Comparison of ENCODE assay signal across 20 cellular contexts in genomic region chr5:131194725-131195124, GRCh38.
"Had no signal": no experiment of that assay in that cellular context is flagged by ENCODE, and none has a peak within 500 bp of the region (broad histone marks: within the 10 kb centered on the region; RNA-seq: fewer than 3 reads in every experiment).

No MANE protein-coding gene starts in this region.

- H3K4me1 Mint-ChIP-seq: stimulated activated memory B cell treated with anti-CD40 and anti-IgM and Interleukin-4, amounts not matched to agents 10 μg/mL and 1 μg/mL and 100 μg/mL, for 72 hours had no signal

- H3K36me3 Mint-ChIP-seq: natural killer cell treated with Interleukin-12 subunit alpha and Interleukin-12 subunit beta and Interleukin-15 and Interleukin-18, amount 100 ng/mL, for 72 hours had no signal

- H3K4me1 ChIP-seq: foreskin keratinocyte, pancreas, spleen, testis, tibial nerve had no signal

- H3K4me3 ChIP-seq: hepatocyte, pancreas, spleen, testis, tibial nerve had no signal

- FAIRE-seq: endothelial cell of umbilical vein, pancreas had no signal

- ATAC-seq: foreskin keratinocyte; natural killer cell treated with Interleukin-12 subunit alpha and Interleukin-12 subunit beta and Interleukin-15 and Interleukin-18, amount 100 ng/mL, for 72 hours; pancreas; right cardiac atrium; stimulated activated memory B cell treated with anti-CD40 and anti-IgM and Interleukin-4, amounts not matched to agents 10 μg/mL and 1 μg/mL and 100 μg/mL, for 72 hours had no signal

- H3K9me3 Mint-ChIP-seq: dendritic cell treated with granulocyte-macrophage colony-stimulating factor and Interleukin-4, amounts not matched to agents 40 ng/mL and 50 ng/mL, for 4 days; natural killer cell treated with Interleukin-12 subunit alpha and Interleukin-12 subunit beta and Interleukin-15 and Interleukin-18, amount 100 ng/mL, for 72 hours; stimulated activated memory B cell treated with anti-CD40 and anti-IgM and Interleukin-4, amounts not matched to agents 10 μg/mL and 1 μg/mL and 100 μg/mL, for 72 hours; stimulated activated naive CD8-positive, alpha-beta T cell treated with anti-CD3 and anti-CD28 coated beads, Interleukin-15, Interleukin-2, amounts not matched to agents 100 ng/mL and 50 ng/mL, for 24 hours had no signal

- H3K27me3 Mint-ChIP-seq: dendritic cell treated with granulocyte-macrophage colony-stimulating factor and Interleukin-4, amounts not matched to agents 40 ng/mL and 50 ng/mL, for 4 days; natural killer cell treated with Interleukin-12 subunit alpha and Interleukin-12 subunit beta and Interleukin-15 and Interleukin-18, amount 100 ng/mL, for 72 hours; progenitor cell of endocrine pancreas; stimulated activated memory B cell treated with anti-CD40 and anti-IgM and Interleukin-4, amounts not matched to agents 10 μg/mL and 1 μg/mL and 100 μg/mL, for 72 hours; stimulated activated naive CD8-positive, alpha-beta T cell treated with anti-CD3 and anti-CD28 coated beads, Interleukin-15, Interleukin-2, amounts not matched to agents 100 ng/mL and 50 ng/mL, for 24 hours had no signal

- DNase-seq: erythroblast; foreskin keratinocyte; head of caudate nucleus; mammary epithelial cell; occipital lobe; pancreas; right cardiac atrium; spleen; stimulated activated CD4-positive, alpha-beta T cell treated with anti-CD3 and anti-CD28 coated beads, Interleukin-15, amount 100 ng/mL, for 24 hours; stimulated activated CD4-positive, alpha-beta T cell treated with anti-CD3 and anti-CD28 coated beads, Interleukin-1b, Interleukin-23, amount 100 ng/mL, for 48 hours; stimulated activated CD4-positive, alpha-beta T cell treated with anti-CD3 and anti-CD28 coated beads, Interleukin-4, amount 100 ng/mL, for 24 hours; testis had no signal

- H3K27ac Mint-ChIP-seq: dendritic cell treated with granulocyte-macrophage colony-stimulating factor and Interleukin-4, amounts not matched to agents 40 ng/mL and 50 ng/mL, for 4 days; stimulated activated memory B cell treated with anti-CD40 and anti-IgM and Interleukin-4, amounts not matched to agents 10 μg/mL and 1 μg/mL and 100 μg/mL, for 72 hours had no signal

- H3K4me3 Mint-ChIP-seq: dendritic cell treated with granulocyte-macrophage colony-stimulating factor and Interleukin-4, amounts not matched to agents 40 ng/mL and 50 ng/mL, for 4 days; natural killer cell treated with Interleukin-12 subunit alpha and Interleukin-12 subunit beta and Interleukin-15 and Interleukin-18, amount 100 ng/mL, for 72 hours; stimulated activated memory B cell treated with anti-CD40 and anti-IgM and Interleukin-4, amounts not matched to agents 10 μg/mL and 1 μg/mL and 100 μg/mL, for 72 hours; stimulated activated naive CD8-positive, alpha-beta T cell treated with anti-CD3 and anti-CD28 coated beads, Interleukin-15, Interleukin-2, amounts not matched to agents 100 ng/mL and 50 ng/mL, for 24 hours had no signal

- H3K27ac ChIP-seq: foreskin keratinocyte, hepatocyte, pancreas, spleen, testis, tibial nerve had no signal

- H3K36me3 ChIP-seq: pancreas, tibial nerve had no signal

- H3K4me2 ChIP-seq: hepatocyte had no signal

- H3K79me2 ChIP-seq: hepatocyte had no signal

- H3K27me3 ChIP-seq: foreskin keratinocyte, hepatocyte, pancreas, spleen, testis, tibial nerve had no signal

- H2AFZ ChIP-seq: hepatocyte had no signal

- H3K9me3 ChIP-seq: pancreas, spleen, testis, tibial nerve had no signal
